Comparison of ENCODE assay signal across 15 cellular contexts in the genomic region with DNA sequence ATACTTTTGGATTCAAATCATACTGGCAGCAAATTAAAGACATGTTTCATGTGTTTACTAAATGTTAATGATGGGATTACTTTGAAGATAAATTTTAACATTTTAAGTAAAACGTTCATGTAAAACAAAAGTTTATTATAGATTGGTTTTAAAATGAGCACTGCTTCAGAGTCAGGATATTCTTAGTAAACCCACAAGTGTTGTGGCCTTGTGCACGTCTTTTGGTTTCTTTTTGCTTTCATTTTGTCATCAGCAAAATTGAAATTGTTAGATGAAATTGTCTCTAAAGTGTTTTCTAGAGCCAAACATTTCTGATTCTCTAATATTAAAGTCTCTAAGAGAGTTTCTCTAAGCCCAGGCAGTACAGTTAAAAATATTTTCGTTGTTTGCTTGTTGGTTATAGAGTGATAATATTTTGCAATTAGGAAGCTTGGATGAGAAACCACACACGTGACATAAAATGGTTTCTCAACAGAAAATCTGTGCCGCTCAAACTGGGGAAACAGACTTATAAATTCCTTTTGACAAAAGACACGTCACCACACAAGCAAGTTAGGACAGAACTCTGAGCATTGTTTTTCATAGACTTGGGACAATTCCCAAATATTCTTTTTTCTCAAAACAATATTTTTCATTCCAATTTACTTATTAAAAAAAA.
DNase-seq lines count a peak whose midpoint lies in the region; ATAC-seq and TF ChIP-seq lines count a peak whose summit lies in the region.
"Had no signal": no experiment of that assay in that cellular context is flagged by ENCODE, and none has a peak within 500 bp of the region (broad histone marks: within the 10 kb centered on the region; RNA-seq: fewer than 3 reads in every experiment).

No MANE protein-coding gene starts in this region.

- H2AFZ ChIP-seq in smooth muscle cell (ENCODE audit: low read depth): no peak overlapping the region
- H2AFZ ChIP-seq: parathyroid adenoma had no signal

- H3K27me3 ChIP-seq in adipocyte (replicated peaks; ENCODE audit: control insufficient read depth, insufficient read depth, low read length) (no peaks in the 10 kb centered on the region), smooth muscle cell (ENCODE audit: low read depth) (no peaks in the 10 kb centered on the region)

- no peaks in the 10 kb centered on the region for H3K36me3 ChIP-seq in adipocyte (ENCODE audit: control insufficient read depth, insufficient read depth, low read length, severe bottlenecking)
- H3K36me3 ChIP-seq in smooth muscle cell (ENCODE audit: low read depth): no peaks in the 10 kb centered on the region

- peak overlapping the region; percentile 79 for H3K4me2 ChIP-seq in smooth muscle cell

- DNase-seq in GM04504 (ENCODE audit: low read depth) (peak; percentile 69), adipocyte (ENCODE audit: low read depth) (no peak), foreskin fibroblast (peak; percentile 67 to 81), smooth muscle cell (lab: John Stamatoyannopoulos, UW; ENCODE audit: unreplicated experiment) (no peak), HK-2 (ENCODE audit: unreplicated experiment) (no peak), caudate nucleus (lab: John Stamatoyannopoulos, UW) (no peak)
- DNase-seq: CD8-positive, alpha-beta T cell; dermis blood vessel endothelial cell; NCI-H1694 treated with DMSO at 0.1 percent for 48 hours had no signal

- peaks cover 48% of the 10 kb centered on the region for H3F3A ChIP-seq in smooth muscle cell (ENCODE audit: low read depth)

- no peak for TF ChIP-seq CTCF in foreskin fibroblast (IDR thresholded peaks at IDR 0.05; ENCODE audit: low read depth, low read length)
- TF ChIP-seq CTCF in smooth muscle cell (IDR thresholded peaks at IDR 0.05; ENCODE audit: borderline replicate concordance, insufficient read depth, poor library complexity, severe bottlenecking): no peak

- peaks cover 82% of the 10 kb centered on the region for H4K20me1 ChIP-seq in smooth muscle cell (ENCODE audit: low read depth)

- H3K9me3 ChIP-seq in adipocyte (ENCODE audit: control insufficient read depth, low read length): no peaks in the 10 kb centered on the region
- H3K9me3 ChIP-seq in smooth muscle cell (replicated peaks; ENCODE audit: low read depth): no peaks in the 10 kb centered on the region

- H3K27ac ChIP-seq in smooth muscle cell (ENCODE audit: low read depth) (peak overlapping the region; percentile 84), caudate nucleus (ENCODE audit: low read depth, low read length) (no peak overlapping the region)
- H3K27ac ChIP-seq: parathyroid adenoma had no signal

- no peaks in the 10 kb centered on the region for H3K4me1 Mint-ChIP-seq in activated T-helper 17 cell treated with anti-CD3 and anti-CD28 coated beads, Interleukin-2, amount 50 U/mL, for 72 hours
- H3K4me1 Mint-ChIP-seq: memory B cell had no signal

- peak overlapping the region; percentile 73 for H3K4me3 ChIP-seq in adipocyte (ENCODE audit: low read length)
- peak overlapping the region; percentile 6 to 41 for H3K4me3 ChIP-seq in foreskin fibroblast (ENCODE audit: low read depth in 1 of 2, low read length in 2 of 2)
- no peak overlapping the region for H3K4me3 ChIP-seq in smooth muscle cell

- no peak overlapping the region for H3K27ac Mint-ChIP-seq in activated T-helper 17 cell treated with anti-CD3 and anti-CD28 coated beads, Interleukin-2, amount 50 U/mL, for 72 hours
- H3K27ac Mint-ChIP-seq: activated naive CD8-positive, alpha-beta T cell; CD8-positive, alpha-beta T cell; memory B cell; stimulated activated naive CD8-positive, alpha-beta T cell treated with anti-CD3 and anti-CD28 coated beads, Interleukin-15, Interleukin-2, amounts not matched to agents 100 ng/mL and 50 ng/mL, for 24 hours had no signal

- no peak overlapping the region for H3K4me3 Mint-ChIP-seq in activated T-helper 17 cell treated with anti-CD3 and anti-CD28 coated beads, Interleukin-2, amount 50 U/mL, for 72 hours
- H3K4me3 Mint-ChIP-seq: activated naive CD8-positive, alpha-beta T cell; CD8-positive, alpha-beta T cell; memory B cell; stimulated activated naive CD8-positive, alpha-beta T cell treated with anti-CD3 and anti-CD28 coated beads, Interleukin-15, Interleukin-2, amounts not matched to agents 100 ng/mL and 50 ng/mL, for 24 hours had no signal

- H3K4me1 ChIP-seq in adipocyte (ENCODE audit: control insufficient read depth, insufficient read depth, low read length) (peaks cover 45% of the 10 kb centered on the region), smooth muscle cell (ENCODE audit: low read depth) (peaks cover 42% of the 10 kb centered on the region)

- H3K27me3 Mint-ChIP-seq in activated T-helper 17 cell treated with anti-CD3 and anti-CD28 coated beads, Interleukin-2, amount 50 U/mL, for 72 hours: peaks cover 22% of the 10 kb centered on the region

- WGBS in smooth muscle cell (ENCODE audit: low lambda C conversion rate): 45% methylated on average over 6 of the region's 6 CpGs

- peak overlapping the region; percentile 83 for H3K9ac ChIP-seq in adipocyte (ENCODE audit: low read length)
- peak overlapping the region; percentile 40 for H3K9ac ChIP-seq in smooth muscle cell (ENCODE audit: low read depth)
- H3K9ac ChIP-seq: parathyroid adenoma had no signal

- H3K36me3 Mint-ChIP-seq in activated T-helper 17 cell treated with anti-CD3 and anti-CD28 coated beads, Interleukin-2, amount 50 U/mL, for 72 hours (ENCODE audit: low read depth): no peaks in the 10 kb centered on the region
- H3K36me3 Mint-ChIP-seq: activated naive CD8-positive, alpha-beta T cell; CD8-positive, alpha-beta T cell; memory B cell had no signal

- peaks cover 97% of the 10 kb centered on the region for H3K79me2 ChIP-seq in smooth muscle cell (ENCODE audit: low read depth)

- no peaks in the 10 kb centered on the region for H3K9me3 Mint-ChIP-seq in activated T-helper 17 cell treated with anti-CD3 and anti-CD28 coated beads, Interleukin-2, amount 50 U/mL, for 72 hours
- H3K9me3 Mint-ChIP-seq: CD8-positive, alpha-beta T cell; stimulated activated naive CD8-positive, alpha-beta T cell treated with anti-CD3 and anti-CD28 coated beads, Interleukin-15, Interleukin-2, amounts not matched to agents 100 ng/mL and 50 ng/mL, for 24 hours had no signal

- ATAC-seq in activated T-helper 17 cell treated with anti-CD3 and anti-CD28 coated beads, Interleukin-2, amount 50 U/mL, for 72 hours (replicated peaks): no peak
- ATAC-seq in GM18520 (IDR thresholded peaks at IDR 0.05; ENCODE audit: unreplicated experiment): no peak
- ATAC-seq: CD8-positive, alpha-beta T cell had no signal

Comparison
In these comparisons a context has a peak if more than half of its experiments do, and no peak if none do; other contexts are left out.
1. DNase-seq: peak in GM04504 (single experiment) and foreskin fibroblast (2 of 2); none in adipocyte (single experiment), smooth muscle cell (single experiment), HK-2 (single experiment) and caudate nucleus (0 of 61).